Comparison of ENCODE assay signal across 27 cellular contexts in genomic region chr16:23397464-23397863, GRCh38.
"Had no signal": no experiment of that assay in that cellular context is flagged by ENCODE, and none has a peak within 500 bp of the region (broad histone marks: within the 10 kb centered on the region; RNA-seq: fewer than 3 reads in every experiment).

No MANE protein-coding gene starts in this region.

- H3K27me3 Mint-ChIP-seq: activated CD4-positive, alpha-beta memory T cell treated with anti-CD3 and anti-CD28 coated beads, Interleukin-2, amount 10 ng/mL, durations not matched to agents 7 days and 5 days; activated CD4-positive, alpha-beta T cell treated with anti-CD3 and anti-CD28 coated beads for 36 hours; activated naive CD8-positive, alpha-beta T cell; activated T-helper 17 cell treated with anti-CD3 and anti-CD28 coated beads, Interleukin-2, amount 50 U/mL, for 72 hours had no signal

- ATAC-seq: activated CD4-positive, alpha-beta T cell treated with anti-CD3 and anti-CD28 coated beads for 36 hours; activated T-helper 17 cell treated with anti-CD3 and anti-CD28 coated beads, Interleukin-2, amount 50 U/mL, for 72 hours had no signal

- H3K27ac ChIP-seq: brain microvascular endothelial cell, cardiac muscle cell, PC-9, VCaP had no signal

- DNase-seq: activated CD4-positive, alpha-beta memory T cell treated with anti-CD3 and anti-CD28 coated beads, Interleukin-2, amount 10 ng/mL, durations not matched to agents 7 days and 5 days; activated CD4-positive, alpha-beta T cell treated with anti-CD3 and anti-CD28 coated beads for 36 hours; activated CD4-positive, alpha-beta T cell treated with anti-CD3 and anti-CD28 coated beads, Interleukin-2, amount 50 U/mL, for 1 hour; activated gamma-delta T cell; activated naive CD4-positive, alpha-beta T cell treated with anti-CD3 and anti-CD28 coated beads for 36 hours; activated T-cell treated with anti-CD3 and anti-CD28 coated beads for 4 hours; activated T-cell treated with anti-CD3 and anti-CD28 coated beads, Interleukin-2, amount 50 U/mL, for 48 hours; amygdala; brain microvascular endothelial cell; cerebellar nuclear complex; Karpas-422; NCI-H1105 treated with DMSO at 0.1 percent for 48 hours; NCI-H146; NCI-H187 treated with DMSO at 0.1 percent for 48 hours; NCI-H2081 treated with DMSO at 0.1 percent for 48 hours; NCI-H446; NCI-H524; PC-9; SHP77 treated with DMSO at 0.1 percent for 48 hours; T-helper 2 cell; T1000 had no signal

- H3K27ac Mint-ChIP-seq: activated CD4-positive, alpha-beta memory T cell treated with anti-CD3 and anti-CD28 coated beads, Interleukin-2, amount 10 ng/mL, durations not matched to agents 7 days and 5 days; activated CD4-positive, alpha-beta T cell treated with anti-CD3 and anti-CD28 coated beads for 36 hours; activated naive CD4-positive, alpha-beta T cell treated with anti-CD3 and anti-CD28 coated beads for 36 hours; activated naive CD8-positive, alpha-beta T cell; activated T-helper 17 cell treated with anti-CD3 and anti-CD28 coated beads, Interleukin-2, amount 50 U/mL, for 72 hours had no signal

- H3K4me3 ChIP-seq: cardiac muscle cell, PC-9 had no signal

- FAIRE-seq: astrocyte, TTC549 had no signal

- H3K4me3 Mint-ChIP-seq: activated CD4-positive, alpha-beta memory T cell treated with anti-CD3 and anti-CD28 coated beads, Interleukin-2, amount 10 ng/mL, durations not matched to agents 7 days and 5 days; activated CD4-positive, alpha-beta T cell treated with anti-CD3 and anti-CD28 coated beads for 36 hours; activated naive CD4-positive, alpha-beta T cell treated with anti-CD3 and anti-CD28 coated beads for 36 hours; activated naive CD8-positive, alpha-beta T cell; activated T-helper 17 cell treated with anti-CD3 and anti-CD28 coated beads, Interleukin-2, amount 50 U/mL, for 72 hours had no signal

- H2AFZ ChIP-seq: PC-9 had no signal

- H3K4me2 ChIP-seq: PC-9 had no signal

- H3K4me1 Mint-ChIP-seq: activated CD4-positive, alpha-beta memory T cell treated with anti-CD3 and anti-CD28 coated beads, Interleukin-2, amount 10 ng/mL, durations not matched to agents 7 days and 5 days; activated CD4-positive, alpha-beta T cell treated with anti-CD3 and anti-CD28 coated beads for 36 hours had no signal

- H3K9me3 Mint-ChIP-seq: activated CD4-positive, alpha-beta memory T cell treated with anti-CD3 and anti-CD28 coated beads, Interleukin-2, amount 10 ng/mL, durations not matched to agents 7 days and 5 days; activated naive CD4-positive, alpha-beta T cell treated with anti-CD3 and anti-CD28 coated beads for 36 hours; activated T-helper 17 cell treated with anti-CD3 and anti-CD28 coated beads, Interleukin-2, amount 50 U/mL, for 72 hours had no signal

- H3K27me3 ChIP-seq: brain microvascular endothelial cell, cardiac muscle cell had no signal
